In the genomic region with DNA sequence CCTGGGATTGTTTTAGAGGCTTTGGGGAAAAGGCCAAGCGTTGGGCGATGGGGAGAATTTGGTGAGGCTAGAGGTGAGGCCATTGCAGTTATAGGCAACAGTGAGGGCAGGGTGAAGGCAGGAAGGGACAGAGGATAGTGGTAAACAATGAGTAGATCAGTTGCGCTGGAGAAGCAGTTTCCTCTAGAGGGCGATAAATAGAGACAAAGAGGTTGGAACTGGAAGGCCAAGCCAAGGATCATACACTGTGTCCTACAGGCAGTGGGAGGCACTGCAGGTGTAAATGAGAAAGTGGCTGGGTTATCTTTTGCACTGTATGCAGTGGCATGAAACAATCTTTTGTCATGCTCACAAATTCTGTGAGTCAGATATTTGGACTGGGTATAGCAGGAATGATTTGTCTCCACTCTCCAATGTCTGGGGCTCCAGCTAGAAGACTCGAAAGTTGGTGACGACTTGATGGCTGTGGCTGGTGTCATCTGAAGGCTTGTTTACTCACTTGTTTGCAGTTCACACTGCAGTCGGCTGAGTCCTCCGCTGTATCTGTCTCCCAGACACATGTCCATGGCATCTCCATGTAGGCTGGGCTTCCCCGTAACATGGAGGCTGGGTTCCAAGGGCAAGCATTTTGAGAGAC, we compare ENCODE assay signal across 8 cellular contexts.
DNase-seq lines count a peak whose midpoint lies in the region; ATAC-seq and TF ChIP-seq lines count a peak whose summit lies in the region.

No MANE protein-coding gene starts in this region.

- H3K4me1 Mint-ChIP-seq in GM23338, result peaks cover 13% of the 10 kb centered on the region; the same call in 2 of the 3 replicates

- H3K4me3 Mint-ChIP-seq in GM23338, result no peak overlapping the region

- ATAC-seq in GM23338, result peak; percentile 100

- H3K4me3 ChIP-seq in GM23338 (no peak overlapping the region), cardiac fibroblast (replicated peaks in 1 of 2; ENCODE audit: low read depth in 2 of 2, low read length in 2 of 2) (no peak overlapping the region)

- H3K27me3 Mint-ChIP-seq in GM23338 (ENCODE audit: insufficient read depth, low read depth, poor library complexity), result peaks cover 8% of the 10 kb centered on the region

- no peak overlapping the region for H3K4me2 ChIP-seq in GM23338

- no peaks in the 10 kb centered on the region for H3K36me3 ChIP-seq in GM23338 (ENCODE audit: insufficient read depth)

- H3K79me2 ChIP-seq in GM23338 (replicated peaks; ENCODE audit: insufficient read depth), result no peaks in the 10 kb centered on the region

- H3K36me3 Mint-ChIP-seq in GM23338 (ENCODE audit: low read depth), result no peaks in the 10 kb centered on the region

- H3K4me1 ChIP-seq in GM23338 (ENCODE audit: insufficient read depth), result peaks cover 8% of the 10 kb centered on the region

- TF ChIP-seq CTCF in GM23338 (conservative IDR thresholded peaks at IDR 0.05; ENCODE audit: low read depth in 2 of 2) (peak; percentile 92 to 97), cardiac fibroblast (IDR thresholded peaks at IDR 0.05; ENCODE audit: low read depth, low read length) (peak; percentile 82)

- H3K27ac ChIP-seq in GM23338 (ENCODE audit: low read depth), result no peak overlapping the region

- H3K9me3 Mint-ChIP-seq in GM23338, result 0 out of 3 replicates have a peak, but pooled peaks cover 2% of the 10 kb centered on the region

- H4K20me1 ChIP-seq in GM23338 (replicated peaks; ENCODE audit: insufficient read depth), result no peaks in the 10 kb centered on the region

- H3F3A ChIP-seq in GM23338 (replicated peaks; ENCODE audit: low read depth), result no peaks in the 10 kb centered on the region

- 0 out of 2 replicates have a peak overlapping the region, but pooled peaks have one; percentile 29 for H3K27ac Mint-ChIP-seq in GM23338

- no peaks in the 10 kb centered on the region for H3K27me3 ChIP-seq in GM23338 (ENCODE audit: insufficient read depth)

- DNase-seq in stimulated activated CD4-positive, alpha-beta T cell treated with anti-CD3 and anti-CD28 coated beads, Interleukin-15, amount 100 ng/mL, for 24 hours, result peak; percentile 46
- DNase-seq in stimulated activated CD4-positive, alpha-beta T cell treated with anti-CD3 and anti-CD28 coated beads, Interleukin-12 subunit alpha, Interleukin-12 subunit beta, amount 100 ng/mL, for 4 hours, result no peak
- DNase-seq in GM23338 (ENCODE audit: low spot score) (peak; percentile 96), HuH-7.5 (ENCODE audit: low spot score) (peak; percentile 76), OCI-M1 (lab: John Stamatoyannopoulos, UW) (peak; percentile 97), cardiac fibroblast (ENCODE audit: low read depth in 2 of 2) (peak; percentile 39 to 73), myocyte (ENCODE audit: low read depth) (peak; percentile 31), T-helper 9 cell (no peak)

- H3K9me2 ChIP-seq in GM23338 (ENCODE audit: insufficient read depth), result peaks cover 6% of the 10 kb centered on the region; the same call in 1 of the 2 replicates

- H2AFZ ChIP-seq in GM23338, result no peak overlapping the region

TF ChIP-seq in GM23338, 12 proteins besides CTCF, POLR2A, EP300 and RAD21:
- TF ChIP-seq CREB1 (CRISPR knock-in tag; IDR thresholded peaks at IDR 0.05; ENCODE audit: low read depth) (0 out of 2 replicates have a peak, but pooled peaks have one; percentile 34), NANOG (IDR thresholded peaks at IDR 0.05; ENCODE audit: borderline replicate concordance) (no peak)
- TF ChIP-seq, protein P1, sequence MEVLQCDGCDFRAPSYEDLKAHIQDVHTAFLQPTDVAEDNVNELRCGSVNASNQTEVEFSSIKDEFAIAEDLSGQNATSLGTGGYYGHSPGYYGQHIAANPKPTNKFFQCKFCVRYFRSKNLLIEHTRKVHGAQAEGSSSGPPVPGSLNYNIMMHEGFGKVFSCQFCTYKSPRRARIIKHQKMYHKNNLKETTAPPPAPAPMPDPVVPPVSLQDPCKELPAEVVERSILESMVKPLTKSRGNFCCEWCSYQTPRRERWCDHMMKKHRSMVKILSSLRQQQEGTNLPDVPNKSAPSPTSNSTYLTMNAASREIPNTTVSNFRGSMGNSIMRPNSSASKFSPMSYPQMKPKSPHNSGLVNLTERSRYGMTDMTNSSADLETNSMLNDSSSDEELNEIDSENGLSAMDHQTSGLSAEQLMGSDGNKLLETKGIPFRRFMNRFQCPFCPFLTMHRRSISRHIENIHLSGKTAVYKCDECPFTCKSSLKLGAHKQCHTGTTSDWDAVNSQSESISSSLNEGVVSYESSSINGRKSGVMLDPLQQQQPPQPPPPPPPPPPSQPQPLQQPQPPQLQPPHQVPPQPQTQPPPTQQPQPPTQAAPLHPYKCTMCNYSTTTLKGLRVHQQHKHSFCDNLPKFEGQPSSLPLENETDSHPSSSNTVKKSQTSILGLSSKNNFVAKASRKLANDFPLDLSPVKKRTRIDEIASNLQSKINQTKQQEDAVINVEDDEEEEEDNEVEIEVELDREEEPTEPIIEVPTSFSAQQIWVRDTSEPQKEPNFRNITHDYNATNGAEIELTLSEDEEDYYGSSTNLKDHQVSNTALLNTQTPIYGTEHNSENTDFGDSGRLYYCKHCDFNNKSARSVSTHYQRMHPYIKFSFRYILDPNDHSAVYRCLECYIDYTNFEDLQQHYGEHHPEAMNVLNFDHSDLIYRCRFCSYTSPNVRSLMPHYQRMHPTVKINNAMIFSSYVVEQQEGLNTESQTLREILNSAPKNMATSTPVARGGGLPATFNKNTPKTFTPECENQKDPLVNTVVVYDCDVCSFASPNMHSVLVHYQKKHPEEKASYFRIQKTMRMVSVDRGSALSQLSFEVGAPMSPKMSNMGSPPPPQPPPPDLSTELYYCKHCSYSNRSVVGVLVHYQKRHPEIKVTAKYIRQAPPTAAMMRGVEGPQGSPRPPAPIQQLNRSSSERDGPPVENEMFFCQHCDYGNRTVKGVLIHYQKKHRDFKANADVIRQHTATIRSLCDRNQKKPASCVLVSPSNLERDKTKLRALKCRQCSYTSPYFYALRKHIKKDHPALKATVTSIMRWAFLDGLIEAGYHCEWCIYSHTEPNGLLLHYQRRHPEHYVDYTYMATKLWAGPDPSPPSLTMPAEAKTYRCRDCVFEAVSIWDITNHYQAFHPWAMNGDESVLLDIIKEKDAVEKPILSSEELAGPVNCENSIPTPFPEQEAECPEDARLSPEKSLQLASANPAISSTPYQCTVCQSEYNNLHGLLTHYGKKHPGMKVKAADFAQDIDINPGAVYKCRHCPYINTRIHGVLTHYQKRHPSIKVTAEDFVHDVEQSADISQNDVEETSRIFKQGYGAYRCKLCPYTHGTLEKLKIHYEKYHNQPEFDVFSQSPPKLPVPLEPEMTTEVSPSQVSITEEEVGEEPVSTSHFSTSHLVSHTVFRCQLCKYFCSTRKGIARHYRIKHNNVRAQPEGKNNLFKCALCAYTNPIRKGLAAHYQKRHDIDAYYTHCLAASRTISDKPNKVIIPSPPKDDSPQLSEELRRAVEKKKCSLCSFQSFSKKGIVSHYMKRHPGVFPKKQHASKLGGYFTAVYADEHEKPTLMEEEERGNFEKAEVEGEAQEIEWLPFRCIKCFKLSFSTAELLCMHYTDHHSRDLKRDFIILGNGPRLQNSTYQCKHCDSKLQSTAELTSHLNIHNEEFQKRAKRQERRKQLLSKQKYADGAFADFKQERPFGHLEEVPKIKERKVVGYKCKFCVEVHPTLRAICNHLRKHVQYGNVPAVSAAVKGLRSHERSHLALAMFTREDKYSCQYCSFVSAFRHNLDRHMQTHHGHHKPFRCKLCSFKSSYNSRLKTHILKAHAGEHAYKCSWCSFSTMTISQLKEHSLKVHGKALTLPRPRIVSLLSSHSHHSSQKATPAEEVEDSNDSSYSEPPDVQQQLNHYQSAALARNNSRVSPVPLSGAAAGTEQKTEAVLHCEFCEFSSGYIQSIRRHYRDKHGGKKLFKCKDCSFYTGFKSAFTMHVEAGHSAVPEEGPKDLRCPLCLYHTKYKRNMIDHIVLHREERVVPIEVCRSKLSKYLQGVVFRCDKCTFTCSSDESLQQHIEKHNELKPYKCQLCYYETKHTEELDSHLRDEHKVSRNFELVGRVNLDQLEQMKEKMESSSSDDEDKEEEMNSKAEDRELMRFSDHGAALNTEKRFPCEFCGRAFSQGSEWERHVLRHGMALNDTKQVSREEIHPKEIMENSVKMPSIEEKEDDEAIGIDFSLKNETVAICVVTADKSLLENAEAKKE (CRISPR knock-in tag; IDR thresholded peaks at IDR 0.05), result peak; percentile 87
TF ChIP-seq in GM23338: peak in this region for 2.

Comparison
In these comparisons a context has a peak if more than half of its experiments do, and no peak if none do; other contexts are left out.
1. DNase-seq: peak in stimulated activated CD4-positive, alpha-beta T cell treated with anti-CD3 and anti-CD28 coated beads, Interleukin-15, amount 100 ng/mL, for 24 hours (single experiment), GM23338 (single experiment), HuH-7.5 (single experiment), OCI-M1 (single experiment), cardiac fibroblast (2 of 2) and myocyte (single experiment); none in stimulated activated CD4-positive, alpha-beta T cell treated with anti-CD3 and anti-CD28 coated beads, Interleukin-12 subunit alpha, Interleukin-12 subunit beta, amount 100 ng/mL, for 4 hours (single experiment) and T-helper 9 cell (single experiment).